In genomic region chr9:72633966-72634365, GRCh38 we compare ENCODE assay signal across 12 cellular contexts.
DNase-seq lines count a peak whose midpoint lies in the region; ATAC-seq lines count a peak whose summit lies in the region.
"Had no signal": no experiment of that assay in that cellular context is flagged by ENCODE, and none has a peak within 500 bp of the region (broad histone marks: within the 10 kb centered on the region; RNA-seq: fewer than 3 reads in every experiment).

No MANE protein-coding gene starts in this region.

- no peaks in the 10 kb centered on the region for H3K79me2 ChIP-seq in ACC112 (ENCODE audit: control insufficient read depth, insufficient read depth, low read length, unreplicated experiment)

- peak; percentile 33 for DNase-seq in HCEC 1CT
- peak; percentile 8 to 16 for DNase-seq in activated T-cell treated with anti-CD3 and anti-CD28 coated beads, Interleukin-2, amount 50 U/mL, for 72 hours
- DNase-seq in inferior parietal cortex (ENCODE audit: extremely low spot score), result peak; percentile 46
- DNase-seq in DMS79 (lab: John Stamatoyannopoulos, UW), result no peak
- no peak for DNase-seq in SKM-1 treated with dmso at 0.1 percent for 144 hours (lab: John Stamatoyannopoulos, UW; ENCODE audit: unreplicated experiment)
- no peak for DNase-seq in NCI-H2196 (lab: John Stamatoyannopoulos, UW; ENCODE audit: unreplicated experiment)
- DNase-seq: CD8-positive, alpha-beta T cell; H9 had no signal

- no peak overlapping the region for H3K4me3 ChIP-seq in ACC112 (ENCODE audit: low read depth, low read length)
- H3K4me3 ChIP-seq: SJSA1 had no signal

- H2AFZ ChIP-seq in ACC112 (ENCODE audit: low read length, unreplicated experiment), result peak overlapping the region; percentile 62

- H3K27me3 Mint-ChIP-seq in activated T-cell treated with anti-CD3 and anti-CD28 coated beads, Interleukin-2, amount 50 U/mL, for 72 hours (ENCODE audit: low read depth), result peaks cover 17% of the 10 kb centered on the region

- peak in 1 of 2 donors; percentile 64 for ATAC-seq in activated T-cell treated with anti-CD3 and anti-CD28 coated beads, Interleukin-2, amount 50 U/mL, for 72 hours (replicated peaks in 1 of 2)
- no peak for ATAC-seq in GM18868 (IDR thresholded peaks at IDR 0.05; ENCODE audit: unreplicated experiment)
- ATAC-seq: CD8-positive, alpha-beta T cell had no signal

- H3K36me3 Mint-ChIP-seq in activated T-cell treated with anti-CD3 and anti-CD28 coated beads, Interleukin-2, amount 50 U/mL, for 72 hours (ENCODE audit: insufficient read depth in 2 of 2), result peaks cover 5 to 7% of the 10 kb centered on the region in 2 donors
- H3K36me3 Mint-ChIP-seq: CD8-positive, alpha-beta T cell had no signal

- peaks cover 5% of the 10 kb centered on the region for H3K4me1 ChIP-seq in ACC112 (ENCODE audit: control insufficient read depth, insufficient read depth, low read length, unreplicated experiment)
- H3K4me1 ChIP-seq: SJSA1 had no signal

- H3K9me3 Mint-ChIP-seq in activated T-cell treated with anti-CD3 and anti-CD28 coated beads, Interleukin-2, amount 50 U/mL, for 72 hours, result peaks cover 4 to 5% of the 10 kb centered on the region in 2 donors

- H3K4me3 Mint-ChIP-seq in activated T-cell treated with anti-CD3 and anti-CD28 coated beads, Interleukin-2, amount 50 U/mL, for 72 hours, result no peak overlapping the region
- H3K4me3 Mint-ChIP-seq: CD8-positive, alpha-beta T cell; H9 had no signal

- H3K27ac ChIP-seq in ACC112 (ENCODE audit: low read depth, low read length), result peak overlapping the region; percentile 31
- H3K27ac ChIP-seq: neutrophil, SJSA1 had no signal

- peaks cover 15% of the 10 kb centered on the region for H3K4me1 Mint-ChIP-seq in activated T-cell treated with anti-CD3 and anti-CD28 coated beads, Interleukin-2, amount 50 U/mL, for 72 hours (ENCODE audit: low read depth)

- no peaks in the 10 kb centered on the region; the same call in 1 of the 2 replicates for H3K36me3 ChIP-seq in ACC112 (ENCODE audit: insufficient read depth, low read length)
- H3K36me3 ChIP-seq: neutrophil, SJSA1 had no signal

- no peak overlapping the region for H3K27ac Mint-ChIP-seq in activated T-cell treated with anti-CD3 and anti-CD28 coated beads, Interleukin-2, amount 50 U/mL, for 72 hours
- H3K27ac Mint-ChIP-seq: CD8-positive, alpha-beta T cell; H9 had no signal

- H3K27me3 ChIP-seq in ACC112 (ENCODE audit: insufficient read depth, low read length), result no peaks in the 10 kb centered on the region
- H3K27me3 ChIP-seq: neutrophil, SJSA1 had no signal

Comparison
In these comparisons a context has a peak if more than half of its experiments do, and no peak if none do; other contexts are left out.
1. DNase-seq: peak in HCEC 1CT (single experiment), activated T-cell treated with anti-CD3 and anti-CD28 coated beads, Interleukin-2, amount 50 U/mL, for 72 hours (2 of 2) and inferior parietal cortex (single experiment); none in DMS79 (single experiment), SKM-1 treated with dmso at 0.1 percent for 144 hours (single experiment) and NCI-H2196 (single experiment).